8 cellular contexts compared by ENCODE assay signal in genomic region chr14:25820368-25820767, GRCh38.
"Had no signal": no experiment of that assay in that cellular context is flagged by ENCODE, and none has a peak within 500 bp of the region (broad histone marks: within the 10 kb centered on the region; RNA-seq: fewer than 3 reads in every experiment).

No MANE protein-coding gene starts in this region.

- ATAC-seq: GM12878 had no signal

- FAIRE-seq: G401.6, GM12878, GM12891, GM12892, GM18507, GM19239 had no signal

- H3K4me3 ChIP-seq: GM12878 had no signal

- DNase-seq: GDM1, GF-D8 had no signal
